In genomic region chr12:66036317-66036716, GRCh38 we compare ENCODE assay signal across 11 cellular contexts.
DNase-seq lines count a peak whose midpoint lies in the region; ATAC-seq and TF ChIP-seq lines count a peak whose summit lies in the region.
"Had no signal": no experiment of that assay in that cellular context is flagged by ENCODE, and none has a peak within 500 bp of the region (broad histone marks: within the 10 kb centered on the region; RNA-seq: fewer than 3 reads in every experiment).

No MANE protein-coding gene starts in this region.

- H3K36me3 ChIP-seq in RWPE2 (ENCODE audit: low read depth) (no peaks in the 10 kb centered on the region), trophoblast cell (ENCODE audit: control insufficient read depth in 1 of 2, insufficient read depth in 2 of 2, low read length in 2 of 2) (no peaks in the 10 kb centered on the region), HAP-1 (replicated peaks) (no peaks in the 10 kb centered on the region)

- H4K12ac ChIP-seq in trophoblast cell (ENCODE audit: low read depth, low read length), result no peak overlapping the region

- H2BK5ac ChIP-seq in trophoblast cell (ENCODE audit: low read depth, low read length, poor library complexity), result peak overlapping the region; percentile 52

- H3K4me3 ChIP-seq in RWPE2 (ENCODE audit: severe bottlenecking) (no peak overlapping the region), trophoblast cell (ENCODE audit: low read depth, low read length) (no peak overlapping the region), HAP-1 (no peak overlapping the region)

- H3K23ac ChIP-seq in trophoblast cell (ENCODE audit: low read length), result no peak overlapping the region

- H2AFZ ChIP-seq in trophoblast cell (ENCODE audit: insufficient read depth, low read length, poor library complexity), result no peak overlapping the region

- ATAC-seq in RWPE2 (ENCODE audit: low read depth) (peak; percentile 98), GM21360 (IDR thresholded peaks at IDR 0.05; ENCODE audit: unreplicated experiment) (no peak)

- H3K9me3 ChIP-seq in RWPE2 (ENCODE audit: severe bottlenecking) (no peaks in the 10 kb centered on the region), trophoblast cell (ENCODE audit: insufficient read depth, low read depth, low read length) (no peaks in the 10 kb centered on the region), HAP-1 (no peaks in the 10 kb centered on the region; the same call in 1 of the 2 replicates)

- DNase-seq in ELR (ENCODE audit: low read depth), result peak; percentile 95
- peak; percentile 77 for DNase-seq in RWPE2 (ENCODE audit: low spot score)
- peak; percentile 70 for DNase-seq in fibroblast of the conjunctiva (ENCODE audit: low read depth)
- no peak for DNase-seq in trophoblast cell
- DNase-seq in NCI-H1092 (lab: John Stamatoyannopoulos, UW), result no peak
- DNase-seq in HAP-1 (ENCODE audit: low spot score in 2 of 2), result no peak
- no peak for DNase-seq in NCI-H187 treated with DMSO at 0.1 percent for 48 hours (lab: John Stamatoyannopoulos, UW)
- DNase-seq: caudate nucleus; NCI-H510A treated with DMSO at 0.1 percent for 48 hours; stimulated activated CD4-positive, alpha-beta T cell treated with anti-CD3 and anti-CD28 coated beads, Interleukin-4, amount 100 ng/mL, for 1 hour had no signal

- no peak overlapping the region for H3K4me2 ChIP-seq in trophoblast cell (ENCODE audit: low read length)

- no peak overlapping the region for H2BK120ac ChIP-seq in trophoblast cell (ENCODE audit: insufficient read depth, low read length, poor library complexity)

- peak overlapping the region; percentile 17 for H4K91ac ChIP-seq in trophoblast cell (ENCODE audit: low read depth, low read length)

- no peaks in the 10 kb centered on the region for H3K79me2 ChIP-seq in trophoblast cell (ENCODE audit: control insufficient read depth, insufficient read depth, low read length, poor library complexity)

- in situ Hi-C loops in HAP-1 (cut with MboI; ENCODE audit: low sequenced_read_pairs), result no loop called here

- TF ChIP-seq CTCF in RWPE2 (IDR thresholded peaks at IDR 0.05; ENCODE audit: poor library complexity, severe bottlenecking), result no peak

- no CpG with 5 or more reads among the region's 4 CpGs for WGBS in trophoblast cell (ENCODE audit: extremely low coverage, insufficient coverage, insufficient read length)

- H3K4ac ChIP-seq in trophoblast cell (ENCODE audit: low read depth, low read length), result no peak overlapping the region

- H3K18ac ChIP-seq in trophoblast cell (ENCODE audit: low read length), result no peak overlapping the region

- H3K27me3 ChIP-seq in RWPE2 (ENCODE audit: insufficient read depth, poor library complexity, severe bottlenecking) (no peaks in the 10 kb centered on the region), trophoblast cell (ENCODE audit: insufficient read depth, low read length) (no peaks in the 10 kb centered on the region), HAP-1 (ENCODE audit: low read depth) (peaks cover 35% of the 10 kb centered on the region)

- H2AK5ac ChIP-seq in trophoblast cell (ENCODE audit: low read length), result no peak overlapping the region

- peak overlapping the region; percentile 44 for H3K27ac ChIP-seq in RWPE2 (ENCODE audit: poor library complexity, severe bottlenecking)
- H3K27ac ChIP-seq in trophoblast cell (ENCODE audit: low read depth, low read length), result peak overlapping the region; percentile 30

- H3K9ac ChIP-seq in trophoblast cell (ENCODE audit: low read length), result no peak overlapping the region

- H3K79me1 ChIP-seq in trophoblast cell (ENCODE audit: low read length), result peaks cover 5% of the 10 kb centered on the region

- H3K4me1 ChIP-seq in RWPE2 (ENCODE audit: insufficient read depth, poor library complexity, severe bottlenecking) (peaks cover 14% of the 10 kb centered on the region), trophoblast cell (ENCODE audit: control insufficient read depth in 1 of 2, insufficient read depth in 2 of 2, low read length in 2 of 2) (peaks cover 3 to 6% of the 10 kb centered on the region in 2 experiments), HAP-1 (no peaks in the 10 kb centered on the region)

- no peak overlapping the region for H3K14ac ChIP-seq in trophoblast cell (ENCODE audit: low read length)

- peak overlapping the region; percentile 52 for H2BK12ac ChIP-seq in trophoblast cell (ENCODE audit: low read length)

- no peak overlapping the region for H4K8ac ChIP-seq in trophoblast cell (ENCODE audit: low read depth, low read length)

Comparison
In these comparisons a context has a peak if more than half of its experiments do, and no peak if none do; other contexts are left out.
1. DNase-seq: peak in ELR (single experiment), RWPE2 (single experiment) and fibroblast of the conjunctiva (single experiment); none in trophoblast cell (0 of 2), NCI-H1092 (single experiment), HAP-1 (0 of 2) and NCI-H187 treated with DMSO at 0.1 percent for 48 hours (single experiment).